Comparison of ENCODE assay signal across 1 cellular context in genomic region chr19:49931293-49932040, GRCh38.
TF ChIP-seq lines count a peak whose summit lies in the region.

No MANE protein-coding gene starts in this region.

TF ChIP-seq in K562, 482 proteins besides CTCF, POLR2A, EP300 and RAD21:
- 0 out of 2 replicates have a peak, but pooled peaks have one; percentile 46 for TF ChIP-seq ZNF696 (CRISPR knock-in tag; conservative IDR thresholded peaks at IDR 0.05)
- no peak for TF ChIP-seq ZNF407 (IDR thresholded peaks at IDR 0.05; ENCODE audit: low read depth)
- TF ChIP-seq POLR2H (tag; IDR thresholded peaks at IDR 0.05; ENCODE audit: low read depth), result peak; percentile 5; the same call in 1 of the 2 replicates
- 0 out of 2 replicates have a peak, but pooled peaks have one; percentile 11 for TF ChIP-seq ZNF41 (CRISPR knock-in tag; conservative IDR thresholded peaks at IDR 0.05)
- TF ChIP-seq ZBED1 (IDR thresholded peaks at IDR 0.05), result no peak
- TF ChIP-seq POLR2G (IDR thresholded peaks at IDR 0.05; ENCODE audit: low read depth, low read length), result peak; percentile 54
- TF ChIP-seq ZNF146 (CRISPR knock-in tag; IDR thresholded peaks at IDR 0.05; ENCODE audit: unreplicated experiment), result no peak
- no peak for TF ChIP-seq SOX6 (IDR thresholded peaks at IDR 0.05)
- TF ChIP-seq ERF (CRISPR knock-in tag; IDR thresholded peaks at IDR 0.05), result 0 out of 2 replicates have a peak, but pooled peaks have one; percentile 24
- TF ChIP-seq RHOXF2B (CRISPR knock-in tag; conservative IDR thresholded peaks at IDR 0.05), result 0 out of 2 replicates have a peak, but pooled peaks have one; percentile 14
- peak; percentile 14 to 25; a peak in 1 of 4 replicates for TF ChIP-seq MAZ (CRISPR knock-in tag; conservative IDR thresholded peaks at IDR 0.05 in 1 of 2, IDR thresholded peaks at IDR 0.05 in 1 of 2)
- TF ChIP-seq JUND (IDR thresholded peaks at IDR 0.05; ENCODE audit: borderline replicate concordance, low read depth, low read length), result no peak
- TF ChIP-seq JUND (tag; IDR thresholded peaks at IDR 0.05; ENCODE audit: borderline replicate concordance, low read depth, low read length), result no peak
- TF ChIP-seq NFXL1 (CRISPR knock-in tag; IDR thresholded peaks at IDR 0.05), result peak; percentile 83
- no peak for TF ChIP-seq RBM25 (IDR thresholded peaks at IDR 0.05; ENCODE audit: low read depth, low read length, severe bottlenecking)
- TF ChIP-seq ZKSCAN1 (IDR thresholded peaks at IDR 0.05; ENCODE audit: low read depth, low read length), result 0 out of 2 replicates have a peak, but pooled peaks have one; percentile 26
- TF ChIP-seq AFF1 (IDR thresholded peaks at IDR 0.05; ENCODE audit: low read depth in 1 of 2, partially characterized antibody in 2 of 2), result peak in 1 of 2 experiments; percentile 41
- TF ChIP-seq ZBTB26 (CRISPR knock-in tag; IDR thresholded peaks at IDR 0.05), result 0 out of 2 replicates have a peak, but pooled peaks have one; percentile 34
- peak in 1 of 2 experiments; percentile 29; a peak in 1 of 4 replicates for TF ChIP-seq TEAD1 (CRISPR knock-in tag; IDR thresholded peaks at IDR 0.05)
- peak in 1 of 2 experiments; percentile 1; a peak in 1 of 4 replicates for TF ChIP-seq TBL1XR1 (IDR thresholded peaks at IDR 0.05; ENCODE audit: low read length in 2 of 2)
- TF ChIP-seq CREB1 (IDR thresholded peaks at IDR 0.05), result no peak
- no peak for TF ChIP-seq CREB1 (CRISPR knock-in tag; IDR thresholded peaks at IDR 0.05)
- TF ChIP-seq RNF2 (IDR thresholded peaks at IDR 0.05), result no peak
- no peak for TF ChIP-seq SREBF2 (CRISPR knock-in tag; IDR thresholded peaks at IDR 0.05)
- no peak for TF ChIP-seq STAG1 (CRISPR knock-in tag; IDR thresholded peaks at IDR 0.05; ENCODE audit: borderline replicate concordance)
- TF ChIP-seq FOXO4 (CRISPR knock-in tag; IDR thresholded peaks at IDR 0.05), result 0 out of 2 replicates have a peak, but pooled peaks have one; percentile 24
- TF ChIP-seq SMAD3 (CRISPR knock-in tag; conservative IDR thresholded peaks at IDR 0.05), result no peak; the same call in none of the 2 replicates
- peak; percentile 86; the same call in 1 of the 2 replicates for TF ChIP-seq POLR2AphosphoS2 (IDR thresholded peaks at IDR 0.05; ENCODE audit: low read length)
- TF ChIP-seq MYC (IDR thresholded peaks at IDR 0.05; ENCODE audit: low read depth, low read length), result no peak
- 0 out of 2 replicates have a peak, but pooled peaks have one; percentile 16 for TF ChIP-seq MYC (CRISPR knock-in tag; IDR thresholded peaks at IDR 0.05; ENCODE audit: borderline replicate concordance, low read depth)
- no peak for TF ChIP-seq ZNF184 (CRISPR knock-in tag; IDR thresholded peaks at IDR 0.05)
- TF ChIP-seq RBFOX2 (IDR thresholded peaks at IDR 0.05; ENCODE audit: low read depth, low read length), result 0 out of 2 replicates have a peak, but pooled peaks have one; percentile 7
